In the genomic region with DNA sequence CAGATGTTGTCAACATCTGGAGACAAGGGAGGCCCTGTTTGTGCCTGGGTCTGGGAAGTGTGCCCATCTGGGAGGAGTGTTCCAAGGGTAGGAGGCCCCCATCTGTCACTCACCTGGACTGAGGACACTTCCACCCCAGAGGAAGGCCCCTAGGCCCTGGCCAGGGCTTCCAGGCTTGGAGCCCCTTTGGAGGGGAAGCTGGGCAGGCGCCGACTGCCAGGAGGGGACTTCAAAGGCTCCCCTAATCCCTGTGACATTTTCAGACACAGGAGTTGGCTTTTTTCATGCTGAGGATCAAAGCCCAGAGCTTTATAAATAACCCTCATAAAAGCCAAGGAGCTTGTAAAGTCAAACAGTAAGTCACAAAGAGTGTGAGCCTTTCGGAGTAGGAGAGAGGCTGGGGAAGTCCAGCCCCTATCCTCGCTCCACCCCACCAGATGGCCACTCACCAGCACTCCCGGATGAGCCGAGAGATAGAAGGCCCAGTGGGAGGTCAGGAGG, we compare ENCODE assay signal across 15 cellular contexts. TPM values are rescaled to one million over a fixed set of nuclear protein-coding genes. Genes with fewer than 3 reads are reported as not detected.
DNase-seq lines count a peak whose midpoint lies in the region; ATAC-seq and TF ChIP-seq lines count a peak whose summit lies in the region.
"Had no signal": no experiment of that assay in that cellular context is flagged by ENCODE, and none has a peak within 500 bp of the region (broad histone marks: within the 10 kb centered on the region; RNA-seq: fewer than 3 reads in every experiment).

No MANE protein-coding gene starts in this region.

- peaks cover 17 to 28% of the 10 kb centered on the region in 2 donors for H3K27me3 Mint-ChIP-seq in CD8-positive, alpha-beta memory T cell

- no peak for TF ChIP-seq POLR2A in suprapubic skin (IDR thresholded peaks at IDR 0.05)

- no peak for TF ChIP-seq EP300 in suprapubic skin (IDR thresholded peaks at IDR 0.05)

- H3K9me3 Mint-ChIP-seq in CD8-positive, alpha-beta memory T cell, result no peaks in the 10 kb centered on the region
- H3K9me3 Mint-ChIP-seq: activated T-helper 2 cell treated with anti-CD3 and anti-CD28 coated beads, Interferon-gamma antibody, Interleukin-2, Interleukin-4, amounts not matched to agents 10 μg/mL and 5 μg/mL and 100 μg/mL, durations not matched to agents 14 hours and 24 hours and 36 hours had no signal

- H3K4me3 ChIP-seq in HEK293 (ENCODE audit: low read depth, low read length) (no peak overlapping the region), mucosa of rectum (ENCODE audit: low read length in 2 of 2) (no peak overlapping the region), suprapubic skin (no peak overlapping the region)
- H3K4me3 ChIP-seq in CD8-positive, alpha-beta memory T cell (ENCODE audit: low read length), result no peak overlapping the region

- H3K4me1 Mint-ChIP-seq in CD8-positive, alpha-beta memory T cell, result no peaks in the 10 kb centered on the region

- H3K27me3 ChIP-seq in mucosa of rectum (ENCODE audit: control insufficient read depth in 2 of 2, insufficient read depth in 2 of 2, low read length in 2 of 2) (no peaks in the 10 kb centered on the region), suprapubic skin (peaks cover 5% of the 10 kb centered on the region)
- no peaks in the 10 kb centered on the region for H3K27me3 ChIP-seq in CD8-positive, alpha-beta memory T cell (ENCODE audit: insufficient read depth, low read length, poor library complexity, severe bottlenecking)

- POLR2A ChIA-PET in HEK293 (lab: Yijun Ruan, JAX), result no interaction called here
- POLR2A ChIA-PET in CD8-positive, alpha-beta memory T cell (lab: Charles Lee), result no interaction called here

- CTCF ChIA-PET in HEK293 (lab: Yijun Ruan, JAX), result no interaction called here
- CTCF ChIA-PET in CD8-positive, alpha-beta memory T cell (lab: Charles Lee), result no interaction called here

- H3K4me3 Mint-ChIP-seq in CD8-positive, alpha-beta memory T cell, result no peak overlapping the region

- peaks cover 6% of the 10 kb centered on the region; the same call in 1 of the 2 replicates for H3K4me1 ChIP-seq in HEK293 (ENCODE audit: control insufficient read depth, insufficient read depth, low read length)
- H3K4me1 ChIP-seq in mucosa of rectum (ENCODE audit: control insufficient read depth in 2 of 2, insufficient read depth in 2 of 2, low read length in 2 of 2), result peaks cover 0 to 7% of the 10 kb centered on the region in 2 donors
- no peaks in the 10 kb centered on the region for H3K4me1 ChIP-seq in suprapubic skin
- no peaks in the 10 kb centered on the region for H3K4me1 ChIP-seq in CD8-positive, alpha-beta memory T cell (ENCODE audit: insufficient read depth, low read length)

- peaks cover 0 to 3% (median 0%) of the 10 kb centered on the region in 3 donors for H3K36me3 Mint-ChIP-seq in CD8-positive, alpha-beta memory T cell

- peak overlapping the region; percentile 40; the same call in 1 of the 2 replicates for H3K27ac ChIP-seq in 22Rv1
- no peak overlapping the region for H3K27ac ChIP-seq in HEK293 (ENCODE audit: extremely low read depth, low read depth, low read length)
- peak overlapping the region; percentile 47 for H3K27ac ChIP-seq in angular gyrus (ENCODE audit: low read depth, low read length)
- H3K27ac ChIP-seq in mucosa of rectum (ENCODE audit: low read depth in 2 of 2, low read length in 2 of 2), result peak overlapping the region; percentile 25 to 64
- no peak overlapping the region for H3K27ac ChIP-seq in suprapubic skin
- H3K27ac ChIP-seq in CD8-positive, alpha-beta memory T cell (ENCODE audit: low read depth, low read length), result no peak overlapping the region

- no peaks in the 10 kb centered on the region for H3K9me3 ChIP-seq in HEK293 (ENCODE audit: control insufficient read depth, insufficient read depth, low read depth, low read length)
- H3K9me3 ChIP-seq in mucosa of rectum (ENCODE audit: control insufficient read depth in 2 of 2, low read length in 2 of 2), result no peaks in the 10 kb centered on the region
- no peaks in the 10 kb centered on the region for H3K9me3 ChIP-seq in suprapubic skin
- no peaks in the 10 kb centered on the region for H3K9me3 ChIP-seq in CD8-positive, alpha-beta memory T cell (ENCODE audit: low read length)

- H3K9ac ChIP-seq in mucosa of rectum (ENCODE audit: low read depth in 1 of 2, low read length in 2 of 2), result peak overlapping the region in 1 of 2 donors; percentile 3

- no peak for TF ChIP-seq CTCF in 22Rv1 (IDR thresholded peaks at IDR 0.05)
- no peak for TF ChIP-seq CTCF in HEK293 (tag by site-specific recombination; IDR thresholded peaks at IDR 0.05)
- TF ChIP-seq CTCF in suprapubic skin (IDR thresholded peaks at IDR 0.05), result no peak

- no peak for DNase-seq in suprapubic skin (ENCODE audit: low spot score in 2 of 2)
- no peak for DNase-seq in CD8-positive, alpha-beta memory T cell
- DNase-seq: Calu3; NCI-H1092 treated with DMSO at 0.1 percent for 48 hours; retina; stimulated activated CD4-positive, alpha-beta T cell treated with anti-CD3 and anti-CD28 coated beads, Interleukin-4, amount 100 ng/mL, for 1 hour; trophoblast cell had no signal

- WGBS in suprapubic skin, result 55% methylated on average over 6 of the region's 6 CpGs

- ATAC-seq in GM19395 (IDR thresholded peaks at IDR 0.05; ENCODE audit: unreplicated experiment) (no peak), GM18873 (IDR thresholded peaks at IDR 0.05; ENCODE audit: low FRiP score, unreplicated experiment) (no peak)
- ATAC-seq: esophagus mucosa had no signal

- H3K27ac Mint-ChIP-seq in CD8-positive, alpha-beta memory T cell, result no peak overlapping the region
- H3K27ac Mint-ChIP-seq: activated T-helper 2 cell treated with anti-CD3 and anti-CD28 coated beads, Interferon-gamma antibody, Interleukin-2, Interleukin-4, amounts not matched to agents 10 μg/mL and 5 μg/mL and 100 μg/mL, durations not matched to agents 14 hours and 24 hours and 36 hours had no signal

- H3K36me3 ChIP-seq in HEK293 (ENCODE audit: control insufficient read depth in 2 of 2, insufficient read depth in 1 of 2, low read length in 2 of 2) (no peaks in the 10 kb centered on the region), mucosa of rectum (ENCODE audit: control insufficient read depth in 2 of 2, insufficient read depth in 2 of 2, low read length in 2 of 2) (no peaks in the 10 kb centered on the region), suprapubic skin (no peaks in the 10 kb centered on the region)
- H3K36me3 ChIP-seq in CD8-positive, alpha-beta memory T cell (ENCODE audit: insufficient read depth, low read length), result no peaks in the 10 kb centered on the region

TF ChIP-seq in HEK293, 187 proteins besides CTCF, POLR2A, EP300 and RAD21 (continues in another document):
- TF ChIP-seq TCF7L2 (IDR thresholded peaks at IDR 0.05; ENCODE audit: borderline replicate concordance, low read depth, low read length) (peak; percentile 98), FEZF1 (tag by site-specific recombination; IDR thresholded peaks at IDR 0.05) (peak; percentile 98), ZBTB6 (tag by site-specific recombination; IDR thresholded peaks at IDR 0.05) (0 out of 2 replicates have a peak, but pooled peaks have one; percentile 10), ZXDB (tag by site-specific recombination; IDR thresholded peaks at IDR 0.05) (0 out of 2 replicates have a peak, but pooled peaks have one; percentile 29), ZBTB48 (tag by site-specific recombination; IDR thresholded peaks at IDR 0.05) (peak; percentile 28; the same call in 1 of the 2 replicates), ZNF529 (tag by site-specific recombination; IDR thresholded peaks at IDR 0.05; ENCODE audit: insufficient replicate concordance) (no peak), YY1 (tag by site-specific recombination; IDR thresholded peaks at IDR 0.05) (no peak), ZNF335 (tag by site-specific recombination; conservative IDR thresholded peaks at IDR 0.05) (peak; percentile 70), ZNF580 (tag by site-specific recombination; IDR thresholded peaks at IDR 0.05) (peak; percentile 85; the same call in 1 of the 2 replicates), IKZF3 (tag by site-specific recombination; IDR thresholded peaks at IDR 0.05) (peak; percentile 82), ZNF626 (tag by site-specific recombination; IDR thresholded peaks at IDR 0.05) (no peak)
- TF ChIP-seq, protein P1, sequence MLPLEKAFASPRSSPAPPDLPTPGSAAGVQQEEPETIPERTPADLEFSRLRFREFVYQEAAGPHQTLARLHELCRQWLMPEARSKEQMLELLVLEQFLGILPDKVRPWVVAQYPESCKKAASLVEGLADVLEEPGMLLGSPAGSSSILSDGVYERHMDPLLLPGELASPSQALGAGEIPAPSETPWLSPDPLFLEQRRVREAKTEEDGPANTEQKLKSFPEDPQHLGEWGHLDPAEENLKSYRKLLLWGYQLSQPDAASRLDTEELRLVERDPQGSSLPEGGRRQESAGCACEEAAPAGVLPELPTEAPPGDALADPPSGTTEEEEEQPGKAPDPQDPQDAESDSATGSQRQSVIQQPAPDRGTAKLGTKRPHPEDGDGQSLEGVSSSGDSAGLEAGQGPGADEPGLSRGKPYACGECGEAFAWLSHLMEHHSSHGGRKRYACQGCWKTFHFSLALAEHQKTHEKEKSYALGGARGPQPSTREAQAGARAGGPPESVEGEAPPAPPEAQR (tag by site-specific recombination; IDR thresholded peaks at IDR 0.05), result no peak

RNA-seq across cellular contexts. Expression of gene FAM222A, which starts 17.6 kb away (rescaled TPM):
- total RNA-seq in suprapubic skin, result 1 to 10 TPM; 3.9 to 8.5 (median 6.6) TPM
- 1 to 10 TPM; 2.0 to 3.0 TPM for total RNA-seq in CD8-positive, alpha-beta memory T cell
- polyA plus RNA-seq in CD8-positive, alpha-beta memory T cell, result 0.32 TPM

Comparison
In these comparisons a context has a peak if more than half of its experiments do, and no peak if none do; other contexts are left out.
1. H3K27ac ChIP-seq: peak in 22Rv1 (single experiment), angular gyrus (single experiment) and mucosa of rectum (2 of 2); none in HEK293 (single experiment), suprapubic skin (single experiment) and CD8-positive, alpha-beta memory T cell (single experiment).